ENCODE assay signal across 8 cellular contexts in genomic region chr12:5171701-5172100, GRCh38.
DNase-seq lines count a peak whose midpoint lies in the region; ATAC-seq and TF ChIP-seq lines count a peak whose summit lies in the region.

No MANE protein-coding gene starts in this region.

- no peaks in the 10 kb centered on the region for H3K27me3 ChIP-seq in H9 (ENCODE audit: insufficient read depth, low read length)
- peaks cover 4% of the 10 kb centered on the region for H3K27me3 ChIP-seq in RWPE2 (ENCODE audit: insufficient read depth, poor library complexity, severe bottlenecking)
- H3K27me3 ChIP-seq in foreskin keratinocyte: peaks cover 11% of the 10 kb centered on the region
- peaks cover 11% of the 10 kb centered on the region for H3K27me3 ChIP-seq in suprapubic skin

- H2BK5ac ChIP-seq in H9 (ENCODE audit: insufficient read length, low read length): no peak overlapping the region

- H3K56ac ChIP-seq in H9 (ENCODE audit: insufficient read length, low read depth, low read length): no peak overlapping the region

- H3K9ac ChIP-seq in H9 (ENCODE audit: extremely low read depth, insufficient read length, low read length): no peak overlapping the region

- H2BK12ac ChIP-seq in H9 (ENCODE audit: insufficient read length, low read depth, low read length): no peak overlapping the region

- H3K79me2 ChIP-seq in H9 (ENCODE audit: insufficient read depth, low read length): no peaks in the 10 kb centered on the region

- no peak for TF ChIP-seq EP300 in suprapubic skin (IDR thresholded peaks at IDR 0.05)

- no peak for TF ChIP-seq POLR2A in suprapubic skin (IDR thresholded peaks at IDR 0.05)

- no peaks in the 10 kb centered on the region for H3K36me3 ChIP-seq in RWPE2 (ENCODE audit: low read depth)
- no peaks in the 10 kb centered on the region for H3K36me3 ChIP-seq in suprapubic skin

- no peak overlapping the region for H4K91ac ChIP-seq in H9 (ENCODE audit: insufficient read length, low read depth, low read length)

- H2BK15ac ChIP-seq in H9 (ENCODE audit: low read depth, low read length): no peak overlapping the region

- peaks cover 11 to 16% of the 10 kb centered on the region in 2 experiments for H3K4me1 Mint-ChIP-seq in H9

- H3K79me1 ChIP-seq in H9 (ENCODE audit: insufficient read depth, low read depth, low read length, poor library complexity, severe bottlenecking): no peaks in the 10 kb centered on the region

- H3K4me1 ChIP-seq in H9 (ENCODE audit: insufficient read depth, low read length) (peaks cover 2% of the 10 kb centered on the region; the same call in 1 of the 2 replicates), RWPE2 (ENCODE audit: insufficient read depth, poor library complexity, severe bottlenecking) (no peaks in the 10 kb centered on the region), foreskin keratinocyte (peaks cover 1% of the 10 kb centered on the region), suprapubic skin (no peaks in the 10 kb centered on the region)

- H3K14ac ChIP-seq in H9 (ENCODE audit: insufficient read depth, low read length): no peak overlapping the region

- H4K20me1 ChIP-seq in H9 (ENCODE audit: control insufficient read depth, insufficient read depth, insufficient read length): no peaks in the 10 kb centered on the region

- H3K27ac Mint-ChIP-seq in H9: no peak overlapping the region

- H3K4me2 ChIP-seq in H9 (ENCODE audit: insufficient read depth, insufficient read length, low read length): no peak overlapping the region

- no peak overlapping the region for H2BK20ac ChIP-seq in H9 (ENCODE audit: low read depth, low read length, poor library complexity, severe bottlenecking)

- H3K4ac ChIP-seq in H9 (ENCODE audit: low read depth, low read length): no peak overlapping the region

- no peak overlapping the region for H4K8ac ChIP-seq in H9 (replicated peaks; ENCODE audit: insufficient read length, low read depth, low read length)

- no peak overlapping the region for H2AK5ac ChIP-seq in H9 (ENCODE audit: insufficient read length, low read length)

- TF ChIP-seq CTCF in AG09309 (IDR thresholded peaks at IDR 0.05; ENCODE audit: control insufficient read depth, insufficient read depth, low read depth, low read length, missing control alignments) (peak; percentile 77), H9 (conservative IDR thresholded peaks at IDR 0.05) (peak; percentile 85), RWPE2 (IDR thresholded peaks at IDR 0.05; ENCODE audit: poor library complexity, severe bottlenecking) (peak; percentile 46), foreskin keratinocyte (conservative IDR thresholded peaks at IDR 0.05) (peak; percentile 82), suprapubic skin (IDR thresholded peaks at IDR 0.05) (no peak)

- H3K27ac ChIP-seq in H9 (ENCODE audit: insufficient read length, low read depth, low read length): no peak overlapping the region
- H3K27ac ChIP-seq in RWPE2 (ENCODE audit: poor library complexity, severe bottlenecking): no peak overlapping the region
- H3K27ac ChIP-seq in foreskin keratinocyte: no peak overlapping the region
- H3K27ac ChIP-seq in suprapubic skin: no peak overlapping the region

- no peak overlapping the region for H2AFZ ChIP-seq in H9 (ENCODE audit: low read length)

- H3K9me3 ChIP-seq in H9 (ENCODE audit: control insufficient read depth, low read depth, low read length): no peaks in the 10 kb centered on the region
- H3K9me3 ChIP-seq in RWPE2 (ENCODE audit: severe bottlenecking): peaks cover 3% of the 10 kb centered on the region
- no peaks in the 10 kb centered on the region for H3K9me3 ChIP-seq in suprapubic skin

- no peaks in the 10 kb centered on the region for H3K23me2 ChIP-seq in H9 (ENCODE audit: insufficient read length, low read depth, low read length, poor library complexity, severe bottlenecking)

- H3K18ac ChIP-seq in H9 (ENCODE audit: insufficient read length, low read depth, low read length): peak overlapping the region; percentile 57

- H3T11ph ChIP-seq in H9 (ENCODE audit: low read length): no peak overlapping the region

- ATAC-seq in RWPE2 (ENCODE audit: low read depth): no peak
- ATAC-seq in foreskin keratinocyte: peak; percentile 56
- no peak for ATAC-seq in HG03520 (IDR thresholded peaks at IDR 0.05; ENCODE audit: unreplicated experiment)
- ATAC-seq in HG02981 (IDR thresholded peaks at IDR 0.05; ENCODE audit: unreplicated experiment): no peak

- H4K5ac ChIP-seq in H9 (ENCODE audit: insufficient read length, low read depth, low read length): no peak overlapping the region

- no peaks in the 10 kb centered on the region for H3K36me3 Mint-ChIP-seq in H9 (ENCODE audit: insufficient read depth in 1 of 3, low read depth in 3 of 3)

- no peaks in the 10 kb centered on the region for H3K9me3 Mint-ChIP-seq in H9

- H3K27me3 Mint-ChIP-seq in H9 (ENCODE audit: low read depth): peaks cover 1% of the 10 kb centered on the region

- H3K23ac ChIP-seq in H9 (ENCODE audit: insufficient read length, low read depth, low read length): no peak overlapping the region

- peak; percentile 34 for DNase-seq in AG09309 (ENCODE audit: low read depth)
- peak; percentile 58 for DNase-seq in H9
- no peak for DNase-seq in RWPE2 (ENCODE audit: low spot score)
- DNase-seq in foreskin keratinocyte: peak; percentile 23 to 66
- DNase-seq in renal cortical epithelial cell (ENCODE audit: low read depth): peak; percentile 49
- no peak for DNase-seq in suprapubic skin (ENCODE audit: low spot score in 2 of 2)

- no peak overlapping the region for H3K4me3 Mint-ChIP-seq in H9

- no peak overlapping the region for H2BK120ac ChIP-seq in H9 (ENCODE audit: low read depth, low read length, poor library complexity, severe bottlenecking)

- WGBS in H9 (ENCODE audit: extremely low coverage, insufficient read length, low lambda C conversion rate): no CpG with 5 or more reads among the region's 5 CpGs
- WGBS in suprapubic skin: 13% methylated on average over 5 of the region's 5 CpGs

- H3K4me3 ChIP-seq in AG09309 (ENCODE audit: control insufficient read depth, low read depth, low read length): no peak overlapping the region
- no peak overlapping the region for H3K4me3 ChIP-seq in RWPE2 (ENCODE audit: severe bottlenecking)
- no peak overlapping the region for H3K4me3 ChIP-seq in suprapubic skin

Comparison
In these comparisons a context has a peak if more than half of its experiments do, and no peak if none do; other contexts are left out.
1. DNase-seq: peak in AG09309 (single experiment), H9 (single experiment), foreskin keratinocyte (2 of 2) and renal cortical epithelial cell (single experiment); none in RWPE2 (single experiment) and suprapubic skin (0 of 2).
2. CTCF ChIP-seq: peak in AG09309 (single experiment), H9 (single experiment), RWPE2 (single experiment) and foreskin keratinocyte (single experiment); none in suprapubic skin (0 of 2).